ENCODE assay signal across 1 cellular context in the genomic region with DNA sequence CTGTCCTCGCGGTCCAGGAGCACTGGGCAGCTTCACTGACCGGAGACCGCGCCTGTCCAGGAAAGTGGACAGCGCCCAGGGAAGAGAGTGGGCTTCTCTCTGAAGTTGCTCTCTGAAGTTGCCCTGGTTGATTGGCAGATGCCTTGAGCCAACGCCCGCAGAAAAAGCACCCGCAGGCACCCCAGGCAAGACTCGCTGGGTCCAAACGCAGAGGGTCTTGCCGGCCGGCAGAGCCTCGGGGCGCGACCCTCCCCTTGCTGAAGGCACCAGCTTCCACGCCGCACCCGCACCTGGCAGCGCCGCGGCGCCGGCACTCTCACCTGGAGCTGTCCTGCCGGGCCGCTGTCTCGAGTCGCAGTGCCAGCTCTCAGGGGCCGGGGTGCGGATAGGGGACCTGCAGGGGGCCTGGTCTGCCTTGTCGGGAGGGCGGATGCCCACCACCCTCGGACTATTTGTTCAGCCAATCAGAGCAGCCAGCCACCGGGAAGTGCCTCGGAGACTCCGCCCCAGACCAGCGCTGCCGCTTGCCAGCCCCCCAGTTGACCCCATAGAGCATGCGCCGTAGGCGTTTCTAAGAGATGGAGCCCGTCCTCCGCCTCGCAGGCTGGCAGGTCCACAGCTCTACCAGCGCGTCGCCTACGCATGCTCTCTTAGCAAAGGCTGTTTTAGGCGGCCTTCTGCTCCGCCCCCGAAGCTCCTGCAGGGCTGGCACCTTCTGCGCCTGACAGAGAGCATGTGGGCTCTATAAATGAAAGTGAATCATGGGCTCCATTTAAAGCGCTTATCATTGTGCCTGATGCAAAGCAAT.
TF ChIP-seq lines count a peak whose summit lies in the region.

Gene LIPA (minus strand): TSS at position 359 of the 808 bp plus-strand sequence. CDS start 4,127 bp downstream, outside the sequence.

TF ChIP-seq in H1, 55 proteins besides CTCF, POLR2A, EP300 and RAD21:
- TF ChIP-seq SIN3A (conservative IDR thresholded peaks at IDR 0.05 in 1 of 2, IDR thresholded peaks at IDR 0.05 in 1 of 2; ENCODE audit: low read depth in 1 of 2, low read length in 2 of 2) (peak in 1 of 2 experiments; percentile 80; a peak in 2 of 4 replicates), JUN (IDR thresholded peaks at IDR 0.05; ENCODE audit: low read depth, low read length) (no peak), KDM1A (IDR thresholded peaks at IDR 0.05; ENCODE audit: borderline replicate concordance, low read length) (no peak), GABPA (IDR thresholded peaks at IDR 0.05; ENCODE audit: borderline replicate concordance, insufficient read depth, low read length) (no peak), HDAC6 (IDR thresholded peaks at IDR 0.05; ENCODE audit: low read depth, low read length) (no peak), TCF12 (IDR thresholded peaks at IDR 0.05; ENCODE audit: low read depth, low read length) (no peak), CBX8 (IDR thresholded peaks at IDR 0.05; ENCODE audit: borderline replicate concordance, low read depth, low read length) (no peak), RXRA (IDR thresholded peaks at IDR 0.05; ENCODE audit: insufficient read depth, low read depth, low read length) (no peak), RFX5 (IDR thresholded peaks at IDR 0.05; ENCODE audit: borderline replicate concordance, low read depth, low read length) (no peak), YY1 (IDR thresholded peaks at IDR 0.05; ENCODE audit: low read depth, low read length) (no peak), TEAD4 (IDR thresholded peaks at IDR 0.05; ENCODE audit: low read depth, low read length) (no peak), TBP (IDR thresholded peaks at IDR 0.05; ENCODE audit: low read depth, low read length) (peak; percentile 77; the same call in 1 of the 2 replicates), CEBPB (IDR thresholded peaks at IDR 0.05; ENCODE audit: low read depth, low read length) (no peak), KDM5A (IDR thresholded peaks at IDR 0.05; ENCODE audit: low read length) (no peak), EZH2 (IDR thresholded peaks at IDR 0.05; ENCODE audit: low read depth, low read length, severe bottlenecking) (no peak), GTF2F1 (IDR thresholded peaks at IDR 0.05; ENCODE audit: borderline replicate concordance, low read depth, low read length) (no peak), CHD1 (IDR thresholded peaks at IDR 0.05; ENCODE audit: low read depth, low read length) (no peak), TAF1 (IDR thresholded peaks at IDR 0.05; ENCODE audit: low read depth, low read length) (peak; percentile 79), BCL11A (IDR thresholded peaks at IDR 0.05; ENCODE audit: low read depth in 2 of 2, low read length in 2 of 2) (no peak), RBBP5 (IDR thresholded peaks at IDR 0.05; ENCODE audit: borderline replicate concordance, low read depth, low read length) (peak; percentile 65; the same call in 1 of the 2 replicates), NANOG (IDR thresholded peaks at IDR 0.05; ENCODE audit: insufficient read depth, low read depth, low read length, poor library complexity, severe bottlenecking) (no peak), RNF2 (IDR thresholded peaks at IDR 0.05; ENCODE audit: borderline replicate concordance, low read depth, low read length, missing control alignments, poor library complexity, severe bottlenecking) (no peak), CHD2 (IDR thresholded peaks at IDR 0.05; ENCODE audit: low read length) (no peak), ZNF274 (IDR thresholded peaks at IDR 0.05; ENCODE audit: borderline replicate concordance, extremely low read depth, low read length) (no peak), POLR2AphosphoS5 (IDR thresholded peaks at IDR 0.05; ENCODE audit: low read depth, low read length) (peak; percentile 43; the same call in 1 of the 2 replicates), BACH1 (IDR thresholded peaks at IDR 0.05; ENCODE audit: low read length) (no peak), EGR1 (IDR thresholded peaks at IDR 0.05; ENCODE audit: borderline replicate concordance, low read depth, low read length) (peak; percentile 70), SP1 (IDR thresholded peaks at IDR 0.05; ENCODE audit: low read depth, low read length) (no peak), KDM4A (IDR thresholded peaks at IDR 0.05; ENCODE audit: low read depth, low read length, severe bottlenecking) (peak; percentile 92), SUZ12 (IDR thresholded peaks at IDR 0.05; ENCODE audit: low read length) (no peak), FOSL1 (IDR thresholded peaks at IDR 0.05; ENCODE audit: insufficient read depth, low read depth, low read length) (no peak), CBX5 (IDR thresholded peaks at IDR 0.05; ENCODE audit: low read depth, low read length) (no peak), SIX5 (IDR thresholded peaks at IDR 0.05; ENCODE audit: low read depth, low read length) (no peak), CREB1 (IDR thresholded peaks at IDR 0.05) (no peak; the same call in 1 of the 2 replicates), BRCA1 (IDR thresholded peaks at IDR 0.05; ENCODE audit: low read depth, low read length) (no peak), CTBP2 (IDR thresholded peaks at IDR 0.05; ENCODE audit: borderline replicate concordance, insufficient read depth, insufficient read length, low read length) (no peak), SAP30 (IDR thresholded peaks at IDR 0.05; ENCODE audit: insufficient read depth, insufficient replicate concordance, low read length) (no peak), JUND (IDR thresholded peaks at IDR 0.05; ENCODE audit: low read length) (no peak), SP2 (IDR thresholded peaks at IDR 0.05; ENCODE audit: low read length) (no peak), SIRT6 (IDR thresholded peaks at IDR 0.05; ENCODE audit: low read length) (no peak), MAFK (IDR thresholded peaks at IDR 0.05; ENCODE audit: low read depth, low read length) (no peak), ATF3 (IDR thresholded peaks at IDR 0.05; ENCODE audit: insufficient read depth, low read depth, low read length) (no peak), PHF8 (conservative IDR thresholded peaks at IDR 0.05; ENCODE audit: low read depth, low read length) (peak; percentile 46), SP4 (IDR thresholded peaks at IDR 0.05; ENCODE audit: low read length) (no peak), POU5F1 (IDR thresholded peaks at IDR 0.05; ENCODE audit: low read depth, low read length) (no peak), NRF1 (IDR thresholded peaks at IDR 0.05; ENCODE audit: low read depth, low read length) (peak; percentile 71), TAF7 (optimal IDR thresholded peaks at IDR 0.05; ENCODE audit: borderline replicate concordance, low read depth, low read length) (peak; percentile 53), SRF (IDR thresholded peaks at IDR 0.05; ENCODE audit: low read depth, low read length) (no peak), E2F6 (IDR thresholded peaks at IDR 0.05) (peak; percentile 96), ASH2L (IDR thresholded peaks at IDR 0.05; ENCODE audit: low read length) (peak; percentile 80), HDAC2 (IDR thresholded peaks at IDR 0.05; ENCODE audit: borderline replicate concordance in 1 of 2, low read depth in 2 of 2, low read length in 2 of 2) (peak in 1 of 2 experiments; percentile 74; a peak in 1 of 4 replicates)
- TF ChIP-seq, protein P1, sequence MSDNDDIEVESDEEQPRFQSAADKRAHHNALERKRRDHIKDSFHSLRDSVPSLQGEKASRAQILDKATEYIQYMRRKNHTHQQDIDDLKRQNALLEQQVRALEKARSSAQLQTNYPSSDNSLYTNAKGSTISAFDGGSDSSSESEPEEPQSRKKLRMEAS (IDR thresholded peaks at IDR 0.05), result peak; percentile 92
- TF ChIP-seq, protein P2, sequence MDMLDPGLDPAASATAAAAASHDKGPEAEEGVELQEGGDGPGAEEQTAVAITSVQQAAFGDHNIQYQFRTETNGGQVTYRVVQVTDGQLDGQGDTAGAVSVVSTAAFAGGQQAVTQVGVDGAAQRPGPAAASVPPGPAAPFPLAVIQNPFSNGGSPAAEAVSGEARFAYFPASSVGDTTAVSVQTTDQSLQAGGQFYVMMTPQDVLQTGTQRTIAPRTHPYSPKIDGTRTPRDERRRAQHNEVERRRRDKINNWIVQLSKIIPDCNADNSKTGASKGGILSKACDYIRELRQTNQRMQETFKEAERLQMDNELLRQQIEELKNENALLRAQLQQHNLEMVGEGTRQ (IDR thresholded peaks at IDR 0.05; ENCODE audit: low read length), result no peak
- TF ChIP-seq, protein P3, sequence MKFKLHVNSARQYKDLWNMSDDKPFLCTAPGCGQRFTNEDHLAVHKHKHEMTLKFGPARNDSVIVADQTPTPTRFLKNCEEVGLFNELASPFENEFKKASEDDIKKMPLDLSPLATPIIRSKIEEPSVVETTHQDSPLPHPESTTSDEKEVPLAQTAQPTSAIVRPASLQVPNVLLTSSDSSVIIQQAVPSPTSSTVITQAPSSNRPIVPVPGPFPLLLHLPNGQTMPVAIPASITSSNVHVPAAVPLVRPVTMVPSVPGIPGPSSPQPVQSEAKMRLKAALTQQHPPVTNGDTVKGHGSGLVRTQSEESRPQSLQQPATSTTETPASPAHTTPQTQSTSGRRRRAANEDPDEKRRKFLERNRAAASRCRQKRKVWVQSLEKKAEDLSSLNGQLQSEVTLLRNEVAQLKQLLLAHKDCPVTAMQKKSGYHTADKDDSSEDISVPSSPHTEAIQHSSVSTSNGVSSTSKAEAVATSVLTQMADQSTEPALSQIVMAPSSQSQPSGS (IDR thresholded peaks at IDR 0.05; ENCODE audit: low read length), result no peak
- TF ChIP-seq, protein P4, sequence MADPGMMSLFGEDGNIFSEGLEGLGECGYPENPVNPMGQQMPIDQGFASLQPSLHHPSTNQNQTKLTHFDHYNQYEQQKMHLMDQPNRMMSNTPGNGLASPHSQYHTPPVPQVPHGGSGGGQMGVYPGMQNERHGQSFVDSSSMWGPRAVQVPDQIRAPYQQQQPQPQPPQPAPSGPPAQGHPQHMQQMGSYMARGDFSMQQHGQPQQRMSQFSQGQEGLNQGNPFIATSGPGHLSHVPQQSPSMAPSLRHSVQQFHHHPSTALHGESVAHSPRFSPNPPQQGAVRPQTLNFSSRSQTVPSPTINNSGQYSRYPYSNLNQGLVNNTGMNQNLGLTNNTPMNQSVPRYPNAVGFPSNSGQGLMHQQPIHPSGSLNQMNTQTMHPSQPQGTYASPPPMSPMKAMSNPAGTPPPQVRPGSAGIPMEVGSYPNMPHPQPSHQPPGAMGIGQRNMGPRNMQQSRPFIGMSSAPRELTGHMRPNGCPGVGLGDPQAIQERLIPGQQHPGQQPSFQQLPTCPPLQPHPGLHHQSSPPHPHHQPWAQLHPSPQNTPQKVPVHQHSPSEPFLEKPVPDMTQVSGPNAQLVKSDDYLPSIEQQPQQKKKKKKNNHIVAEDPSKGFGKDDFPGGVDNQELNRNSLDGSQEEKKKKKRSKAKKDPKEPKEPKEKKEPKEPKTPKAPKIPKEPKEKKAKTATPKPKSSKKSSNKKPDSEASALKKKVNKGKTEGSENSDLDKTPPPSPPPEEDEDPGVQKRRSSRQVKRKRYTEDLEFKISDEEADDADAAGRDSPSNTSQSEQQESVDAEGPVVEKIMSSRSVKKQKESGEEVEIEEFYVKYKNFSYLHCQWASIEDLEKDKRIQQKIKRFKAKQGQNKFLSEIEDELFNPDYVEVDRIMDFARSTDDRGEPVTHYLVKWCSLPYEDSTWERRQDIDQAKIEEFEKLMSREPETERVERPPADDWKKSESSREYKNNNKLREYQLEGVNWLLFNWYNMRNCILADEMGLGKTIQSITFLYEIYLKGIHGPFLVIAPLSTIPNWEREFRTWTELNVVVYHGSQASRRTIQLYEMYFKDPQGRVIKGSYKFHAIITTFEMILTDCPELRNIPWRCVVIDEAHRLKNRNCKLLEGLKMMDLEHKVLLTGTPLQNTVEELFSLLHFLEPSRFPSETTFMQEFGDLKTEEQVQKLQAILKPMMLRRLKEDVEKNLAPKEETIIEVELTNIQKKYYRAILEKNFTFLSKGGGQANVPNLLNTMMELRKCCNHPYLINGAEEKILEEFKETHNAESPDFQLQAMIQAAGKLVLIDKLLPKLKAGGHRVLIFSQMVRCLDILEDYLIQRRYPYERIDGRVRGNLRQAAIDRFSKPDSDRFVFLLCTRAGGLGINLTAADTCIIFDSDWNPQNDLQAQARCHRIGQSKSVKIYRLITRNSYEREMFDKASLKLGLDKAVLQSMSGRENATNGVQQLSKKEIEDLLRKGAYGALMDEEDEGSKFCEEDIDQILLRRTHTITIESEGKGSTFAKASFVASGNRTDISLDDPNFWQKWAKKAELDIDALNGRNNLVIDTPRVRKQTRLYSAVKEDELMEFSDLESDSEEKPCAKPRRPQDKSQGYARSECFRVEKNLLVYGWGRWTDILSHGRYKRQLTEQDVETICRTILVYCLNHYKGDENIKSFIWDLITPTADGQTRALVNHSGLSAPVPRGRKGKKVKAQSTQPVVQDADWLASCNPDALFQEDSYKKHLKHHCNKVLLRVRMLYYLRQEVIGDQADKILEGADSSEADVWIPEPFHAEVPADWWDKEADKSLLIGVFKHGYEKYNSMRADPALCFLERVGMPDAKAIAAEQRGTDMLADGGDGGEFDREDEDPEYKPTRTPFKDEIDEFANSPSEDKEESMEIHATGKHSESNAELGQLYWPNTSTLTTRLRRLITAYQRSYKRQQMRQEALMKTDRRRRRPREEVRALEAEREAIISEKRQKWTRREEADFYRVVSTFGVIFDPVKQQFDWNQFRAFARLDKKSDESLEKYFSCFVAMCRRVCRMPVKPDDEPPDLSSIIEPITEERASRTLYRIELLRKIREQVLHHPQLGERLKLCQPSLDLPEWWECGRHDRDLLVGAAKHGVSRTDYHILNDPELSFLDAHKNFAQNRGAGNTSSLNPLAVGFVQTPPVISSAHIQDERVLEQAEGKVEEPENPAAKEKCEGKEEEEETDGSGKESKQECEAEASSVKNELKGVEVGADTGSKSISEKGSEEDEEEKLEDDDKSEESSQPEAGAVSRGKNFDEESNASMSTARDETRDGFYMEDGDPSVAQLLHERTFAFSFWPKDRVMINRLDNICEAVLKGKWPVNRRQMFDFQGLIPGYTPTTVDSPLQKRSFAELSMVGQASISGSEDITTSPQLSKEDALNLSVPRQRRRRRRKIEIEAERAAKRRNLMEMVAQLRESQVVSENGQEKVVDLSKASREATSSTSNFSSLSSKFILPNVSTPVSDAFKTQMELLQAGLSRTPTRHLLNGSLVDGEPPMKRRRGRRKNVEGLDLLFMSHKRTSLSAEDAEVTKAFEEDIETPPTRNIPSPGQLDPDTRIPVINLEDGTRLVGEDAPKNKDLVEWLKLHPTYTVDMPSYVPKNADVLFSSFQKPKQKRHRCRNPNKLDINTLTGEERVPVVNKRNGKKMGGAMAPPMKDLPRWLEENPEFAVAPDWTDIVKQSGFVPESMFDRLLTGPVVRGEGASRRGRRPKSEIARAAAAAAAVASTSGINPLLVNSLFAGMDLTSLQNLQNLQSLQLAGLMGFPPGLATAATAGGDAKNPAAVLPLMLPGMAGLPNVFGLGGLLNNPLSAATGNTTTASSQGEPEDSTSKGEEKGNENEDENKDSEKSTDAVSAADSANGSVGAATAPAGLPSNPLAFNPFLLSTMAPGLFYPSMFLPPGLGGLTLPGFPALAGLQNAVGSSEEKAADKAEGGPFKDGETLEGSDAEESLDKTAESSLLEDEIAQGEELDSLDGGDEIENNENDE (IDR thresholded peaks at IDR 0.05; ENCODE audit: insufficient replicate concordance, low read length), result no peak
